Comparison of ENCODE assay signal across 1 cellular context in the genomic region with DNA sequence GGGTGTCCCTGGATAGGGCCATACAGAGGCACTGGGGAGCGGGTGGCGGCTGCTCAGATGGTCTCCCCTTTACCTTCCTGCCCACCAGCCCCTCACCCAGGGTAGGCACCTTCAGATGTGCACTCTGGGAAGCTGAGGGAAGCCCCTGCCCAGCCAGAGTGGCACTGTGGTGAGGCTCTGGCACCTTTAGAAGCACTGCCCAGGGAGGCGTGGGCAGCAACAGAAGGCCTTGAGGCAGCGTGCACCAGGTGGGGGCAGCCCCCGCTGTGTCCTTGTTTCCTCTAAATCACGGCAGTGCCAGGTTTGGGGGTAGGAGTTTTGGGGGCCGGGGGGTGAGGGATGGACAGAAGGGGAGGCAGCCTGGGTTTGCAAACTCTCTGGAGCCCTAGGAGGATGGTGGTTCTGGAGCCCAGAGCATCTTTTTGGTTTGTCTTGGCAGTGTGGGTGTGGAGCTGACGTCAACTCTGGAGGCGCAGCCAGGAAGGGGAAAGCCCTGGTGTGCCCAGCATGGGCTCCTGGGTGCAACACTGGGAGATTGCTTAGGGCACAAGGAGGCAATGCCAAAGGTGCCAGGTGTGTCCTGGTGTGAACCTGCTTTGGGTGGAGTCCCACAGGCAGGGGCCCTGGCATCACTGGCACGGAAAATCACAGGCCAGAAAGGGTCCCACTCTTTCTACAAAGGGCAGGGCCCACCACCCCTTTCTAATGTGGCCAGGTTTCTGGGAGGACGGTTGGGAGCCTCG.
TF ChIP-seq lines count a peak whose summit lies in the region.

No MANE protein-coding gene starts in this region.

TF ChIP-seq in GM12878, 131 proteins besides CTCF, POLR2A, EP300 and RAD21:
- no peak for TF ChIP-seq RUNX3 (IDR thresholded peaks at IDR 0.05; ENCODE audit: low read length)
- no peak for TF ChIP-seq BACH1 (IDR thresholded peaks at IDR 0.05; ENCODE audit: borderline replicate concordance)
- no peak for TF ChIP-seq PRDM15 (CRISPR knock-in tag; IDR thresholded peaks at IDR 0.05)
- TF ChIP-seq, protein P1, sequence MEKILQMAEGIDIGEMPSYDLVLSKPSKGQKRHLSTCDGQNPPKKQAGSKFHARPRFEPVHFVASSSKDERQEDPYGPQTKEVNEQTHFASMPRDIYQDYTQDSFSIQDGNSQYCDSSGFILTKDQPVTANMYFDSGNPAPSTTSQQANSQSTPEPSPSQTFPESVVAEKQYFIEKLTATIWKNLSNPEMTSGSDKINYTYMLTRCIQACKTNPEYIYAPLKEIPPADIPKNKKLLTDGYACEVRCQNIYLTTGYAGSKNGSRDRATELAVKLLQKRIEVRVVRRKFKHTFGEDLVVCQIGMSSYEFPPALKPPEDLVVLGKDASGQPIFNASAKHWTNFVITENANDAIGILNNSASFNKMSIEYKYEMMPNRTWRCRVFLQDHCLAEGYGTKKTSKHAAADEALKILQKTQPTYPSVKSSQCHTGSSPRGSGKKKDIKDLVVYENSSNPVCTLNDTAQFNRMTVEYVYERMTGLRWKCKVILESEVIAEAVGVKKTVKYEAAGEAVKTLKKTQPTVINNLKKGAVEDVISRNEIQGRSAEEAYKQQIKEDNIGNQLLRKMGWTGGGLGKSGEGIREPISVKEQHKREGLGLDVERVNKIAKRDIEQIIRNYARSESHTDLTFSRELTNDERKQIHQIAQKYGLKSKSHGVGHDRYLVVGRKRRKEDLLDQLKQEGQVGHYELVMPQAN (conservative IDR thresholded peaks at IDR 0.05), result no peak
- TF ChIP-seq FOS (IDR thresholded peaks at IDR 0.05; ENCODE audit: borderline replicate concordance, extremely low read depth, insufficient read length), result no peak
- no peak for TF ChIP-seq ZZZ3 (IDR thresholded peaks at IDR 0.05; ENCODE audit: control insufficient read depth, insufficient read length, low read depth)
- no peak for TF ChIP-seq ZNF622 (IDR thresholded peaks at IDR 0.05)
- no peak for TF ChIP-seq ATF7 (IDR thresholded peaks at IDR 0.05; ENCODE audit: low read depth)
TF ChIP-seq in GM12878: peak in this region for 0.
